ENCODE assay signal across 25 cellular contexts in the genomic region with DNA sequence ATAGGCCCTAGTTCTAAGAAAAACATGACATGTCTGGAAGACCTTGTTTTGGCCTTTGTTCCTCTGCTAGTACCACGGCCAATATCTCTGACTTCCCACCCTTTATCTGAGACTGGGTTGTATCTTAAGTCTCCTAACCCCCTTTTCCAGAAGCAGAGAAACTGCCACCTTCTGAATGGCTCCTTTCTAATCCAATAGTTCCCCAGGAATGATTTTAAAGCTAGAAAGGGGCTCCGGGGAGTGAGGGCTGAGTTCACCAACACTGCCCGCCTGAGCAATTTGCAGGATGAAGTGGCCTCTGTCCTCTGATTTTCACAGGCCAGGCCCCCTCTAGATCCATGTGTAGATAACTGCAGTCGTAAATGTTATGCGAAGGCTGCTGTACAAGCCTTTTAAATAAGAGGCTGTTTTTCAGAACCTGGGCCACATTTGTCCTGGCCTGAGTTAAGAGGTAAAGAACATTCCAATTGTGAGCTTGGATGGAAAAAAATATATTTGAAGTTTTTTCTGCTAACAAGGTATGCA.
DNase-seq lines count a peak whose midpoint lies in the region; ATAC-seq and TF ChIP-seq lines count a peak whose summit lies in the region.
"Had no signal": no experiment of that assay in that cellular context is flagged by ENCODE, and none has a peak within 500 bp of the region (broad histone marks: within the 10 kb centered on the region; RNA-seq: fewer than 3 reads in every experiment).

No MANE protein-coding gene starts in this region.

- H2AFZ ChIP-seq in Loucy (ENCODE audit: low read length), result no peak overlapping the region

- no peak overlapping the region for H2AK5ac ChIP-seq in mesendoderm (ENCODE audit: low read length)

- H3K4me3 Mint-ChIP-seq in activated T-helper 2 cell treated with anti-CD3 and anti-CD28 coated beads, Interferon-gamma antibody, Interleukin-2, Interleukin-4, amounts not matched to agents 10 μg/mL and 5 μg/mL and 100 μg/mL, durations not matched to agents 14 hours and 24 hours and 36 hours (ENCODE audit: low read depth), result peak overlapping the region; percentile 47
- H3K4me3 Mint-ChIP-seq: activated naive CD8-positive, alpha-beta T cell treated with anti-CD3 and anti-CD28 coated beads, Interleukin-2, amount 50 U/mL, for 24 hours; CD4-positive, CD25-positive, alpha-beta regulatory T cell; dendritic cell treated with granulocyte-macrophage colony-stimulating factor and Interleukin-4, amounts not matched to agents 40 ng/mL and 50 ng/mL, for 4 days; stimulated activated memory B cell treated with anti-CD40 and anti-IgM and Interleukin-4, amounts not matched to agents 10 μg/mL and 1 μg/mL and 100 μg/mL, for 72 hours; T-cell had no signal

- H3K79me2 ChIP-seq in Loucy (ENCODE audit: insufficient read depth, low read length), result no peaks in the 10 kb centered on the region
- no peaks in the 10 kb centered on the region for H3K79me2 ChIP-seq in mesendoderm (ENCODE audit: control insufficient read depth, insufficient read depth, low read length)

- H3K18ac ChIP-seq in mesendoderm (ENCODE audit: low read length), result peak overlapping the region; percentile 31

- no peak overlapping the region for H3K4ac ChIP-seq in mesendoderm (ENCODE audit: low read depth, low read length)

- H2BK15ac ChIP-seq in mesendoderm (replicated peaks; ENCODE audit: low read depth), result no peak overlapping the region

- H3K27me3 ChIP-seq in Loucy (ENCODE audit: insufficient read depth, low read length, poor library complexity, severe bottlenecking), result no peaks in the 10 kb centered on the region
- H3K27me3 ChIP-seq in mesendoderm (ENCODE audit: insufficient read depth, low read length, poor library complexity), result no peaks in the 10 kb centered on the region
- no peaks in the 10 kb centered on the region for H3K27me3 ChIP-seq in thoracic aorta (replicated peaks; ENCODE audit: insufficient read depth)
- H3K27me3 ChIP-seq: suprapubic skin had no signal

- H3K9me3 ChIP-seq in Loucy (ENCODE audit: insufficient read depth, low read depth, low read length) (no peaks in the 10 kb centered on the region), thoracic aorta (no peaks in the 10 kb centered on the region)
- H3K9me3 ChIP-seq: suprapubic skin had no signal

- H3K36me3 ChIP-seq in Loucy (ENCODE audit: insufficient read depth, low read length) (no peaks in the 10 kb centered on the region), mesendoderm (ENCODE audit: control insufficient read depth, insufficient read depth, low read length) (no peaks in the 10 kb centered on the region), thoracic aorta (no peaks in the 10 kb centered on the region)
- H3K36me3 ChIP-seq: suprapubic skin had no signal

- H3K9me2 ChIP-seq in Loucy (replicated peaks; ENCODE audit: low read depth, low read length), result no peaks in the 10 kb centered on the region

- no peak overlapping the region for H4K8ac ChIP-seq in mesendoderm (ENCODE audit: low read depth, low read length)

- peaks cover 41% of the 10 kb centered on the region for H3K4me1 Mint-ChIP-seq in activated T-helper 2 cell treated with anti-CD3 and anti-CD28 coated beads, Interferon-gamma antibody, Interleukin-2, Interleukin-4, amounts not matched to agents 10 μg/mL and 5 μg/mL and 100 μg/mL, durations not matched to agents 14 hours and 24 hours and 36 hours (ENCODE audit: low read depth)
- H3K4me1 Mint-ChIP-seq: activated naive CD8-positive, alpha-beta T cell treated with anti-CD3 and anti-CD28 coated beads, Interleukin-2, amount 50 U/mL, for 24 hours; stimulated activated memory B cell treated with anti-CD40 and anti-IgM and Interleukin-4, amounts not matched to agents 10 μg/mL and 1 μg/mL and 100 μg/mL, for 72 hours had no signal

- H3K27ac Mint-ChIP-seq in activated T-helper 2 cell treated with anti-CD3 and anti-CD28 coated beads, Interferon-gamma antibody, Interleukin-2, Interleukin-4, amounts not matched to agents 10 μg/mL and 5 μg/mL and 100 μg/mL, durations not matched to agents 14 hours and 24 hours and 36 hours, result peak overlapping the region; percentile 63
- H3K27ac Mint-ChIP-seq: activated naive CD8-positive, alpha-beta T cell treated with anti-CD3 and anti-CD28 coated beads, Interleukin-2, amount 50 U/mL, for 24 hours; CD4-positive, CD25-positive, alpha-beta regulatory T cell; dendritic cell treated with granulocyte-macrophage colony-stimulating factor and Interleukin-4, amounts not matched to agents 40 ng/mL and 50 ng/mL, for 4 days; stimulated activated memory B cell treated with anti-CD40 and anti-IgM and Interleukin-4, amounts not matched to agents 10 μg/mL and 1 μg/mL and 100 μg/mL, for 72 hours had no signal

- no peak overlapping the region for H3K9ac ChIP-seq in Loucy (ENCODE audit: low read depth, low read length, poor library complexity, severe bottlenecking)
- H3K9ac ChIP-seq in mesendoderm (ENCODE audit: low read length), result no peak overlapping the region

- no peak for TF ChIP-seq CTCF in Loucy (conservative IDR thresholded peaks at IDR 0.05; ENCODE audit: low read length)
- no peak for TF ChIP-seq CTCF in thoracic aorta (IDR thresholded peaks at IDR 0.05)

- DNase-seq in activated T-helper 2 cell treated with anti-CD3 and anti-CD28 coated beads, Interferon-gamma antibody, Interleukin-2, Interleukin-4, amounts not matched to agents 10 μg/mL and 5 μg/mL and 100 μg/mL, durations not matched to agents 14 hours and 24 hours and 36 hours (ENCODE audit: low spot score), result no peak
- DNase-seq in mesendoderm, result peak; percentile 52
- no peak for DNase-seq in thoracic aorta (ENCODE audit: low spot score)
- DNase-seq in NCI-H187 treated with DMSO at 0.1 percent for 48 hours (lab: John Stamatoyannopoulos, UW), result no peak
- DNase-seq in cardiac septum (ENCODE audit: low spot score), result no peak
- no peak for DNase-seq in KG1 (lab: John Stamatoyannopoulos, UW)
- no peak for DNase-seq in cerebellar nuclear complex (lab: John Stamatoyannopoulos, UW)
- DNase-seq: activated CD4-positive, alpha-beta T cell treated with anti-CD3 and anti-CD28 coated beads for 4 hours; activated effector memory CD4-positive, alpha-beta T cell treated with Interleukin-2 at 50 U/mL for 16 hours; activated naive CD8-positive, alpha-beta T cell treated with anti-CD3 and anti-CD28 coated beads, Interleukin-2, amount 50 U/mL, for 24 hours; glutamatergic neuron; NCI-H1092; NCI-H2029 treated with DMSO at 0.1 percent for 48 hours; NCI-H345; PC-3; SHP77; stimulated activated CD4-positive, alpha-beta T cell treated with anti-CD3 and anti-CD28 coated beads, Interleukin-2, amount 100 ng/mL, for 24 hours; T-cell had no signal

- no peaks in the 10 kb centered on the region for H3F3A ChIP-seq in Loucy (ENCODE audit: low read depth)

- H3K23ac ChIP-seq in mesendoderm (ENCODE audit: low read length), result no peak overlapping the region

- no peak for ATAC-seq in thoracic aorta (ENCODE audit: insufficient number of reproducible peaks, low FRiP score, low read depth)
- ATAC-seq: activated naive CD8-positive, alpha-beta T cell treated with anti-CD3 and anti-CD28 coated beads, Interleukin-2, amount 50 U/mL, for 24 hours; HCT116; PC-3; stimulated activated memory B cell treated with anti-CD40 and anti-IgM and Interleukin-4, amounts not matched to agents 10 μg/mL and 1 μg/mL and 100 μg/mL, for 72 hours; T-cell had no signal

- no peak overlapping the region for H2BK120ac ChIP-seq in mesendoderm (ENCODE audit: low read depth, low read length)

- no peak overlapping the region for H3K4me3 ChIP-seq in Loucy (ENCODE audit: low read length, poor library complexity, severe bottlenecking)
- no peak overlapping the region for H3K4me3 ChIP-seq in mesendoderm (ENCODE audit: low read length)
- H3K4me3 ChIP-seq in thoracic aorta, result peak overlapping the region; percentile 13
- H3K4me3 ChIP-seq: skin epidermis, suprapubic skin had no signal

- H4K5ac ChIP-seq in mesendoderm (ENCODE audit: low read length), result no peak overlapping the region

- H4K20me1 ChIP-seq in Loucy (ENCODE audit: insufficient read depth, low read length, poor library complexity, severe bottlenecking), result no peaks in the 10 kb centered on the region

- no peak overlapping the region for H3K56ac ChIP-seq in mesendoderm (ENCODE audit: low read length)

- H3K4me2 ChIP-seq in Loucy (ENCODE audit: low read depth, low read length, poor library complexity, severe bottlenecking) (peak overlapping the region; percentile 7), mesendoderm (ENCODE audit: low read length) (no peak overlapping the region)

- peaks cover 21% of the 10 kb centered on the region for H3K9me3 Mint-ChIP-seq in activated T-helper 2 cell treated with anti-CD3 and anti-CD28 coated beads, Interferon-gamma antibody, Interleukin-2, Interleukin-4, amounts not matched to agents 10 μg/mL and 5 μg/mL and 100 μg/mL, durations not matched to agents 14 hours and 24 hours and 36 hours
- H3K9me3 Mint-ChIP-seq: dendritic cell treated with granulocyte-macrophage colony-stimulating factor and Interleukin-4, amounts not matched to agents 40 ng/mL and 50 ng/mL, for 4 days had no signal

- H2BK5ac ChIP-seq in mesendoderm (ENCODE audit: low read length), result no peak overlapping the region

- no peaks in the 10 kb centered on the region for H3K79me1 ChIP-seq in mesendoderm (ENCODE audit: low read length)

- H3K4me1 ChIP-seq in Loucy (ENCODE audit: insufficient read depth, low read length, poor library complexity, severe bottlenecking) (peaks cover 24% of the 10 kb centered on the region), mesendoderm (ENCODE audit: control insufficient read depth, low read depth, low read length) (no peaks in the 10 kb centered on the region), thoracic aorta (ENCODE audit: control insufficient read depth in 1 of 2, low read depth in 2 of 2) (peaks cover 40 to 85% of the 10 kb centered on the region in 2 donors)

- intact Hi-C loops in activated T-helper 2 cell treated with anti-CD3 and anti-CD28 coated beads, Interferon-gamma antibody, Interleukin-2, Interleukin-4, amounts not matched to agents 10 μg/mL and 5 μg/mL and 100 μg/mL, durations not matched to agents 14 hours and 24 hours and 36 hours (cut with micrococcal nuclease), result loop anchor here (2.0 to 10.0 kb wide), 6 partner anchors 39 to 943 kb away; partner anchors contain the start of gene MAF
- intact Hi-C loops in cardiac septum (cut with DNase I), result no loop called here

- H3K27me3 Mint-ChIP-seq in activated T-helper 2 cell treated with anti-CD3 and anti-CD28 coated beads, Interferon-gamma antibody, Interleukin-2, Interleukin-4, amounts not matched to agents 10 μg/mL and 5 μg/mL and 100 μg/mL, durations not matched to agents 14 hours and 24 hours and 36 hours (ENCODE audit: low read depth), result peaks cover 7% of the 10 kb centered on the region
- H3K27me3 Mint-ChIP-seq: dendritic cell treated with granulocyte-macrophage colony-stimulating factor and Interleukin-4, amounts not matched to agents 40 ng/mL and 50 ng/mL, for 4 days had no signal

- peaks cover 14% of the 10 kb centered on the region for H3K36me3 Mint-ChIP-seq in activated T-helper 2 cell treated with anti-CD3 and anti-CD28 coated beads, Interferon-gamma antibody, Interleukin-2, Interleukin-4, amounts not matched to agents 10 μg/mL and 5 μg/mL and 100 μg/mL, durations not matched to agents 14 hours and 24 hours and 36 hours (ENCODE audit: low read depth)
- H3K36me3 Mint-ChIP-seq: stimulated activated memory B cell treated with anti-CD40 and anti-IgM and Interleukin-4, amounts not matched to agents 10 μg/mL and 1 μg/mL and 100 μg/mL, for 72 hours; T-cell had no signal

- no CpG with 5 or more reads among the region's 5 CpGs for WGBS in mesendoderm (ENCODE audit: extremely low coverage, insufficient coverage, low lambda C conversion rate)

- no peak overlapping the region for H3K27ac ChIP-seq in mesendoderm (ENCODE audit: low read depth, low read length)
- peak overlapping the region; percentile 84 to 92 for H3K27ac ChIP-seq in thoracic aorta
- H3K27ac ChIP-seq: skin epidermis, suprapubic skin had no signal
